ENCODE assay signal across 12 cellular contexts in the genomic region with DNA sequence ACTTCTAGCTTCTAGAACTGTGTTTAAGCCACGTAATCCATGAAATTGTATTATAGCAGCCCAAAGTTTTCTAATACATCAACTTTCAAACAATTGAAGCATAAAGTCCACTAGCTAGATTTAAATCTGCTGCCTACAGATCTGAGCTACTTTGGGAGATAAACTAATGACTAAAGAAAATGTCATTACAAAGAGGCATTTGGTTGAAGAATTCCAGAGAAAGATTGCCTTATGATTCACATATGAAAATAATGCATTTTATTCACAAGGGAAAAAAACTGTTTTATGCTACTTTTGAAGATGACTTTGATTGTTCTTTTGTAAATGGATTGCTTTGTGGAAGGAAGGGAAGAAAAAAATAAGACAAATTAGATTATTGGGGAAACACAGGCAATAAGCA.
"Had no signal": no experiment of that assay in that cellular context is flagged by ENCODE, and none has a peak within 500 bp of the region (broad histone marks: within the 10 kb centered on the region; RNA-seq: fewer than 3 reads in every experiment).

No MANE protein-coding gene starts in this region.

- H3K4me3 ChIP-seq: gastroesophageal sphincter, hepatocyte, thyroid gland, uterus had no signal

- H3K9me3 Mint-ChIP-seq: endodermal cell had no signal

- H3K79me2 ChIP-seq: hepatocyte had no signal

- H3K4me2 ChIP-seq: hepatocyte had no signal

- H3K36me3 ChIP-seq: gastroesophageal sphincter, thyroid gland, uterus had no signal

- H3K4me3 Mint-ChIP-seq: activated T-cell treated with anti-CD3 and anti-CD28 coated beads, Interleukin-2, amount 50 U/mL, for 4 hours; endodermal cell had no signal

- H3K27me3 ChIP-seq: gastroesophageal sphincter, hepatocyte, thyroid gland, uterus had no signal

- H2AFZ ChIP-seq: hepatocyte had no signal

- DNase-seq: activated CD4-positive, alpha-beta T cell treated with anti-CD3 and anti-CD28 coated beads, Interleukin-2, amount 50 U/mL, for 4 hours; activated effector memory CD4-positive, alpha-beta T cell treated with anti-CD3 and anti-CD28 coated beads, Interleukin-2, amount 50 U/mL, for 16 hours; activated T-cell treated with anti-CD3 and anti-CD28 coated beads, Interleukin-2, amount 50 U/mL, for 4 hours; endodermal cell; stimulated activated CD4-positive, alpha-beta T cell treated with anti-CD3 and anti-CD28 coated beads, Interleukin-15, amount 100 ng/mL, for 24 hours; stimulated activated CD4-positive, alpha-beta T cell treated with anti-CD3 and anti-CD28 coated beads, Interleukin-4, amount 100 ng/mL, for 4 hours; thyroid gland; uterus had no signal

- H3K27ac Mint-ChIP-seq: activated naive CD4-positive, alpha-beta T cell treated with anti-CD3 and anti-CD28 coated beads, Interleukin-2, amount 50 U/mL, for 72 hours; endodermal cell had no signal

- H3K36me3 Mint-ChIP-seq: activated naive CD4-positive, alpha-beta T cell treated with anti-CD3 and anti-CD28 coated beads, Interleukin-2, amount 50 U/mL, for 72 hours had no signal

- H3K4me1 ChIP-seq: gastroesophageal sphincter, thyroid gland, uterus had no signal

- H3K4me1 Mint-ChIP-seq: endodermal cell had no signal

- H3K9me3 ChIP-seq: gastroesophageal sphincter, thyroid gland, uterus had no signal

- ATAC-seq: activated CD4-positive, CD25-positive, alpha-beta regulatory T cell treated with anti-CD3 and anti-CD28 coated beads, Interleukin-2, amount 50 U/mL, for 24 hours; activated naive CD4-positive, alpha-beta T cell treated with anti-CD3 and anti-CD28 coated beads, Interleukin-2, amount 50 U/mL, for 72 hours; activated T-cell treated with anti-CD3 and anti-CD28 coated beads, Interleukin-2, amount 50 U/mL, for 4 hours; gastroesophageal sphincter had no signal

- H3K27ac ChIP-seq: gastroesophageal sphincter, hepatocyte, thyroid gland, uterus had no signal
